In genomic region chr17:29616300-29617048, GRCh38 we compare ENCODE assay signal across 8 cellular contexts. TPM values are rescaled to one million over a fixed set of nuclear protein-coding genes. Genes with fewer than 3 reads are reported as not detected.
DNase-seq lines count a peak whose midpoint lies in the region; FAIRE-seq and TF ChIP-seq lines count a peak whose summit lies in the region.

No MANE protein-coding gene starts in this region.

- H2BK15ac ChIP-seq in H1 (ENCODE audit: low read length): no peak overlapping the region

- no peak overlapping the region for H3K27ac Mint-ChIP-seq in osteocyte (ENCODE audit: unreplicated experiment)

- DNase-seq in NCI-H526 treated with DMSO at 0.1 percent for 48 hours (lab: John Stamatoyannopoulos, UW) (peak; percentile 25), H1 (ENCODE audit: low read depth in 1 of 2, low spot score in 2 of 2) (no peak), osteocyte (ENCODE audit: extremely low spot score, unreplicated experiment) (no peak), COLO668 (lab: John Stamatoyannopoulos, UW; ENCODE audit: unreplicated experiment) (no peak), cerebellar nuclear complex (lab: John Stamatoyannopoulos, UW) (no peak), GM20000 (ENCODE audit: low spot score) (no peak), UCSD-AML1 (lab: John Stamatoyannopoulos, UW; ENCODE audit: unreplicated experiment) (no peak)

- TF ChIP-seq RAD21 in H1 (IDR thresholded peaks at IDR 0.05 in 1 of 2, conservative IDR thresholded peaks at IDR 0.05 in 1 of 2; ENCODE audit: low read depth in 2 of 2, low read length in 2 of 2): no peak

- H3K79me2 ChIP-seq in DOHH2 (ENCODE audit: control insufficient read depth, low read length) (no peaks in the 10 kb centered on the region), H1 (ENCODE audit: control insufficient read depth in 1 of 2, insufficient read depth in 2 of 2, low read length in 2 of 2) (no peaks in the 10 kb centered on the region)

- no peak overlapping the region for H4K5ac ChIP-seq in H1 (ENCODE audit: insufficient read length, low read depth, low read length)

- H3K9ac ChIP-seq in H1 (replicated peaks in 1 of 4; ENCODE audit: extremely low read depth in 1 of 4, low read depth in 3 of 4, low read length in 3 of 4): no peak overlapping the region

- H3K23ac ChIP-seq in H1 (ENCODE audit: insufficient read length): no peak overlapping the region

- H3K4me3 Mint-ChIP-seq in osteocyte (ENCODE audit: unreplicated experiment): peak overlapping the region; percentile 75

- WGBS in H1 (ENCODE audit: extremely low coverage in 1 of 2, insufficient coverage in 1 of 2, insufficient read length in 1 of 2, insufficient replicate concordance in 2 of 2, low coverage in 1 of 2, low lambda C conversion rate in 2 of 2, missing lambda C conversion rate in 1 of 2), 2 experiments: 44% methylated on average over 31 of the region's 32 CpGs; no CpG with 5 or more reads in 1 of the 2 experiments

- no peak overlapping the region for H2AK5ac ChIP-seq in H1 (ENCODE audit: low read depth, low read length)

- H4K8ac ChIP-seq in H1 (ENCODE audit: extremely low read depth, insufficient read depth, low read length): no peak overlapping the region

- H3K9me3 ChIP-seq in DOHH2 (ENCODE audit: control insufficient read depth, insufficient read depth, low read length): no peaks in the 10 kb centered on the region
- H3K9me3 ChIP-seq in H1 (ENCODE audit: insufficient read depth in 2 of 2, low read depth in 1 of 2, low read length in 1 of 2): peaks cover 0 to 11% of the 10 kb centered on the region in 2 experiments; a peak in 1 of 4 replicates

- H3K4me3 ChIP-seq in DOHH2 (ENCODE audit: low read length): peak overlapping the region; percentile 70
- peak overlapping the region; percentile 36 to 60 (median 50); a peak in 7 of 8 replicates for H3K4me3 ChIP-seq in H1 (ENCODE audit: extremely low read depth in 1 of 4, insufficient read depth in 2 of 4, low read depth in 3 of 4, low read length in 4 of 4)

- H3K9me2 ChIP-seq in DOHH2 (replicated peaks; ENCODE audit: control insufficient read depth, low read length): no peaks in the 10 kb centered on the region

- 0 out of 2 replicates have a peak, but pooled peaks cover 2% of the 10 kb centered on the region for H3K79me1 ChIP-seq in H1 (ENCODE audit: low read depth, low read length)

- no peak overlapping the region for H3K14ac ChIP-seq in H1 (ENCODE audit: insufficient read length)

- peaks cover 17% of the 10 kb centered on the region for H3K4me1 Mint-ChIP-seq in osteocyte (ENCODE audit: unreplicated experiment)

- peaks cover 13% of the 10 kb centered on the region for H3K23me2 ChIP-seq in H1 (ENCODE audit: low read depth, low read length)

- H3K36me3 ChIP-seq in DOHH2 (ENCODE audit: control insufficient read depth, low read length): peaks cover 4% of the 10 kb centered on the region; the same call in 1 of the 2 replicates
- peaks cover 0 to 7% (median 0%) of the 10 kb centered on the region in 4 experiments; a peak in 1 of 8 replicates for H3K36me3 ChIP-seq in H1 (ENCODE audit: control insufficient read depth in 2 of 4, insufficient read depth in 4 of 4, low read length in 3 of 4)

- no peaks in the 10 kb centered on the region for H3K9me3 Mint-ChIP-seq in osteocyte (ENCODE audit: unreplicated experiment)

- H3K18ac ChIP-seq in H1 (ENCODE audit: extremely low read depth, low read length): peak overlapping the region; percentile 48

- POLR2A ChIA-PET in H1 (lab: Charles Lee; ENCODE audit: partially characterized antibody): interaction anchor here (1.2 to 4.3 kb wide), 4 partner anchors 8 to 47 kb away, joined by 4 to 30 read pairs (median 6); partner anchors contain the start of genes ANKRD13B and TP53I13

- CTCF ChIA-PET in H1 (lab: Charles Lee; ENCODE audit: partially characterized antibody): interaction anchor here (0.7 to 13.1 kb wide), 22 partner anchors 8 to 477 kb away, joined by 3 to 193 read pairs (median 7); partner anchors contain the start of genes ABHD15, ANKRD13B and TP53I13

- H3K27me3 ChIP-seq in DOHH2 (ENCODE audit: control insufficient read depth, low read length) (peaks cover 13% of the 10 kb centered on the region), H1 (replicated peaks in 1 of 4; ENCODE audit: control insufficient read depth in 3 of 4, extremely low read depth in 1 of 4, insufficient read depth in 3 of 4, low read length in 3 of 4) (peaks cover 19 to 69% (median 55%) of the 10 kb centered on the region in 4 experiments)

- H4K20me1 ChIP-seq in DOHH2 (ENCODE audit: control insufficient read depth, insufficient read depth, low read depth, low read length): peaks cover 17% of the 10 kb centered on the region
- H4K20me1 ChIP-seq in H1 (replicated peaks in 1 of 2; ENCODE audit: control insufficient read depth in 1 of 2, insufficient read depth in 2 of 2, low read length in 2 of 2): peaks cover 4 to 5% of the 10 kb centered on the region in 2 experiments

- H2BK20ac ChIP-seq in H1 (ENCODE audit: low read length): 0 out of 2 replicates have a peak overlapping the region, but pooled peaks have one; percentile 61

- H2AFZ ChIP-seq in H1 (ENCODE audit: low read length): no peak overlapping the region

- H3K4me2 ChIP-seq in DOHH2 (ENCODE audit: low read length) (peak overlapping the region; percentile 78), H1 (ENCODE audit: insufficient read depth in 1 of 2, low read depth in 2 of 2, low read length in 2 of 2) (peak overlapping the region; percentile 90 to 96)

- no peak overlapping the region for H3K4ac ChIP-seq in H1 (replicated peaks; ENCODE audit: insufficient read length, low read depth, low read length)

- no peak overlapping the region for H3K56ac ChIP-seq in H1 (replicated peaks; ENCODE audit: insufficient read length, low read depth, low read length)

- peaks cover 3% of the 10 kb centered on the region for H3F3A ChIP-seq in DOHH2 (ENCODE audit: control insufficient read depth, insufficient read depth)

- no peak overlapping the region for H3K27ac ChIP-seq in DOHH2 (ENCODE audit: low read depth, low read length)
- no peak overlapping the region for H3K27ac ChIP-seq in H1 (ENCODE audit: low read depth, low read length)

- H4K91ac ChIP-seq in H1 (replicated peaks; ENCODE audit: insufficient read length, low read length): no peak overlapping the region

- no peak for TF ChIP-seq CTCF in DOHH2 (IDR thresholded peaks at IDR 0.05; ENCODE audit: low read depth, low read length, poor library complexity, severe bottlenecking)
- no peak for TF ChIP-seq CTCF in H1 (IDR thresholded peaks at IDR 0.05; ENCODE audit: control extremely low read depth in 1 of 3, insufficient read depth in 1 of 3, low read depth in 1 of 3, low read length in 3 of 3)
- TF ChIP-seq CTCF in osteocyte (IDR thresholded peaks at IDR 0.05): no peak
- no peak for TF ChIP-seq CTCF in GM20000 (IDR thresholded peaks at IDR 0.05; ENCODE audit: extremely low read depth, missing control alignments)

- H3K4me1 ChIP-seq in DOHH2 (ENCODE audit: control insufficient read depth, low read length): peaks cover 50% of the 10 kb centered on the region
- peaks cover 14 to 49% (median 40%) of the 10 kb centered on the region in 4 experiments for H3K4me1 ChIP-seq in H1 (replicated peaks in 1 of 4; ENCODE audit: control insufficient read depth in 3 of 4, insufficient read depth in 4 of 4, low read length in 3 of 4)

- no peak for FAIRE-seq in H1 (lab: Jason Lieb, UNC)

- H3K27me3 Mint-ChIP-seq in osteocyte (ENCODE audit: unreplicated experiment): no peaks in the 10 kb centered on the region

- no peak overlapping the region for H2BK120ac ChIP-seq in H1 (replicated peaks; ENCODE audit: low read depth, low read length)

- peaks cover 2% of the 10 kb centered on the region for H3K36me3 Mint-ChIP-seq in osteocyte (ENCODE audit: unreplicated experiment)

- no peak for TF ChIP-seq EP300 in H1 (IDR thresholded peaks at IDR 0.05; ENCODE audit: borderline replicate concordance in 1 of 2, low read depth in 2 of 2, low read length in 2 of 2)

- no peak overlapping the region for H2BK5ac ChIP-seq in H1 (ENCODE audit: low read depth, low read length)

- peak overlapping the region; percentile 50; the same call in 1 of the 2 replicates for H2BK12ac ChIP-seq in H1 (ENCODE audit: low read depth, low read length)

- no peak for TF ChIP-seq POLR2A in H1 (IDR thresholded peaks at IDR 0.05; ENCODE audit: control extremely low read depth in 1 of 2, low read depth in 2 of 2, low read length in 2 of 2)

RNA-seq across cellular contexts. Expression of gene CORO6, which starts 6.2 kb away (rescaled TPM):
- 2.1 and 2.5 TPM in 2 replicates for total RNA-seq in H1 (2021; fragmentation: NEBNext Ultra II Directional; extraction: Animal tissue kit (Norgen Biotek cat#: 25700))
- polyA plus RNA-seq in H1 (2011; rRNA removed): 8.6 and 13.3 TPM in 2 replicates
- polyA plus RNA-seq in H1 (2011; cell fraction: cytosol; rRNA removed): 10.9 TPM
- polyA plus RNA-seq in H1 (2011; cell fraction: nucleus; rRNA removed): 106 TPM
- polyA plus RNA-seq in H1 (2012, experiment 1 of 2): 3.1 to 6.2 TPM (median 5.5 TPM) in 4 replicates
- 3.1 TPM for polyA plus RNA-seq in H1 (2012, experiment 2 of 2)
- polyA plus RNA-seq in H1 (2013, experiment 1 of 2): 3.6 TPM
- polyA plus RNA-seq in H1 (2013, experiment 2 of 2): 3.3 TPM
- 7.3 and 10.4 TPM in 2 replicates for polyA minus RNA-seq in H1 (2011; rRNA and poly(A)+ RNA removed)
- 3.2 TPM for polyA minus RNA-seq in H1 (2011; cell fraction: cytosol; rRNA and poly(A)+ RNA removed)
- polyA minus RNA-seq in H1 (2011; cell fraction: nucleus; rRNA and poly(A)+ RNA removed): 10.5 TPM
- 4.8 and 7.1 TPM in 2 replicates for total RNA-seq in osteocyte

RNA-seq across cellular contexts. Expression of gene ANKRD13B, which starts 23.5 kb away (rescaled TPM):
- 41.0 and 48.5 TPM in 2 replicates for total RNA-seq in H1 (2021; fragmentation: NEBNext Ultra II Directional; extraction: Animal tissue kit (Norgen Biotek cat#: 25700))
- polyA plus RNA-seq in H1 (2011; rRNA removed): 16.4 and 30.3 TPM in 2 replicates
- 17.6 TPM for polyA plus RNA-seq in H1 (2011; cell fraction: cytosol; rRNA removed)
- 167 TPM for polyA plus RNA-seq in H1 (2011; cell fraction: nucleus; rRNA removed)
- 25.6 to 40.3 TPM (median 33.5 TPM) in 4 replicates for polyA plus RNA-seq in H1 (2012, experiment 1 of 2)
- 22.3 TPM for polyA plus RNA-seq in H1 (2012, experiment 2 of 2)
- polyA plus RNA-seq in H1 (2013, experiment 1 of 2): 21.9 TPM
- 20.2 TPM for polyA plus RNA-seq in H1 (2013, experiment 2 of 2)
- polyA minus RNA-seq in H1 (2011; rRNA and poly(A)+ RNA removed): 7.7 and 13.1 TPM in 2 replicates
- 22.4 TPM for polyA minus RNA-seq in H1 (2011; cell fraction: cytosol; rRNA and poly(A)+ RNA removed)
- 33.4 TPM for polyA minus RNA-seq in H1 (2011; cell fraction: nucleus; rRNA and poly(A)+ RNA removed)
- total RNA-seq in osteocyte: 33.1 and 36.1 TPM in 2 replicates

RNA-seq across cellular contexts. Expression of gene GIT1, which starts 27.0 kb away (rescaled TPM):
- 60.6 and 62.4 TPM in 2 replicates for total RNA-seq in H1 (2021; fragmentation: NEBNext Ultra II Directional; extraction: Animal tissue kit (Norgen Biotek cat#: 25700))
- 63.0 and 80.7 TPM in 2 replicates for polyA plus RNA-seq in H1 (2011; rRNA removed)
- 43.3 TPM for polyA plus RNA-seq in H1 (2011; cell fraction: cytosol; rRNA removed)
- 93.3 TPM for polyA plus RNA-seq in H1 (2011; cell fraction: nucleus; rRNA removed)
- polyA plus RNA-seq in H1 (2012, experiment 1 of 2): 36.7 to 55.7 TPM (median 48.9 TPM) in 4 replicates
- 54.3 TPM for polyA plus RNA-seq in H1 (2012, experiment 2 of 2)
- polyA plus RNA-seq in H1 (2013, experiment 1 of 2): 45.0 TPM
- polyA plus RNA-seq in H1 (2013, experiment 2 of 2): 45.5 TPM
- 45.9 and 62.5 TPM in 2 replicates for polyA minus RNA-seq in H1 (2011; rRNA and poly(A)+ RNA removed)
- polyA minus RNA-seq in H1 (2011; cell fraction: cytosol; rRNA and poly(A)+ RNA removed): 42.9 TPM
- polyA minus RNA-seq in H1 (2011; cell fraction: nucleus; rRNA and poly(A)+ RNA removed): 55.6 TPM
- 48.2 and 50.7 TPM in 2 replicates for total RNA-seq in osteocyte

RNA-seq across cellular contexts. Expression of gene TP53I13, which starts 48.0 kb away (rescaled TPM):
- total RNA-seq in H1 (2021; fragmentation: NEBNext Ultra II Directional; extraction: Animal tissue kit (Norgen Biotek cat#: 25700)): 21.1 and 22.4 TPM in 2 replicates
- 35.7 and 42.6 TPM in 2 replicates for polyA plus RNA-seq in H1 (2011; rRNA removed)
- polyA plus RNA-seq in H1 (2011; cell fraction: cytosol; rRNA removed): 33.3 TPM
- 97.5 TPM for polyA plus RNA-seq in H1 (2011; cell fraction: nucleus; rRNA removed)
- 13.5 to 25.6 TPM (median 22.3 TPM) in 4 replicates for polyA plus RNA-seq in H1 (2012, experiment 1 of 2)
- polyA plus RNA-seq in H1 (2012, experiment 2 of 2): 20.0 TPM
- 26.9 TPM for polyA plus RNA-seq in H1 (2013, experiment 1 of 2)
- 24.1 TPM for polyA plus RNA-seq in H1 (2013, experiment 2 of 2)
- 6.4 and 7.7 TPM in 2 replicates for polyA minus RNA-seq in H1 (2011; rRNA and poly(A)+ RNA removed)
- polyA minus RNA-seq in H1 (2011; cell fraction: cytosol; rRNA and poly(A)+ RNA removed): 15.0 TPM
- 31.3 TPM for polyA minus RNA-seq in H1 (2011; cell fraction: nucleus; rRNA and poly(A)+ RNA removed)
- 42.0 and 43.1 TPM in 2 replicates for total RNA-seq in osteocyte

RNA-seq across cellular contexts. Expression of gene ABHD15, which starts 49.6 kb away (rescaled TPM):
- total RNA-seq in H1 (2021; fragmentation: NEBNext Ultra II Directional; extraction: Animal tissue kit (Norgen Biotek cat#: 25700)): 1.6 and 1.7 TPM in 2 replicates
- polyA plus RNA-seq in H1 (2011; rRNA removed): 0.88 and 1.2 TPM in 2 replicates
- 1.2 TPM for polyA plus RNA-seq in H1 (2011; cell fraction: cytosol; rRNA removed)
- 1.6 TPM for polyA plus RNA-seq in H1 (2011; cell fraction: nucleus; rRNA removed)
- polyA plus RNA-seq in H1 (2012, experiment 1 of 2): 1.3 to 1.6 TPM (median 1.5 TPM) in 4 replicates
- 1.9 TPM for polyA plus RNA-seq in H1 (2012, experiment 2 of 2)
- polyA plus RNA-seq in H1 (2013, experiment 1 of 2): 1.3 TPM
- polyA plus RNA-seq in H1 (2013, experiment 2 of 2): 1.3 TPM
- 1.8 and 2.1 TPM in 2 replicates for polyA minus RNA-seq in H1 (2011; rRNA and poly(A)+ RNA removed)
- polyA minus RNA-seq in H1 (2011; cell fraction: cytosol; rRNA and poly(A)+ RNA removed): 1.4 TPM
- 3.0 TPM for polyA minus RNA-seq in H1 (2011; cell fraction: nucleus; rRNA and poly(A)+ RNA removed)
- total RNA-seq in osteocyte: 11.7 and 12.8 TPM in 2 replicates
